In the genomic region with DNA sequence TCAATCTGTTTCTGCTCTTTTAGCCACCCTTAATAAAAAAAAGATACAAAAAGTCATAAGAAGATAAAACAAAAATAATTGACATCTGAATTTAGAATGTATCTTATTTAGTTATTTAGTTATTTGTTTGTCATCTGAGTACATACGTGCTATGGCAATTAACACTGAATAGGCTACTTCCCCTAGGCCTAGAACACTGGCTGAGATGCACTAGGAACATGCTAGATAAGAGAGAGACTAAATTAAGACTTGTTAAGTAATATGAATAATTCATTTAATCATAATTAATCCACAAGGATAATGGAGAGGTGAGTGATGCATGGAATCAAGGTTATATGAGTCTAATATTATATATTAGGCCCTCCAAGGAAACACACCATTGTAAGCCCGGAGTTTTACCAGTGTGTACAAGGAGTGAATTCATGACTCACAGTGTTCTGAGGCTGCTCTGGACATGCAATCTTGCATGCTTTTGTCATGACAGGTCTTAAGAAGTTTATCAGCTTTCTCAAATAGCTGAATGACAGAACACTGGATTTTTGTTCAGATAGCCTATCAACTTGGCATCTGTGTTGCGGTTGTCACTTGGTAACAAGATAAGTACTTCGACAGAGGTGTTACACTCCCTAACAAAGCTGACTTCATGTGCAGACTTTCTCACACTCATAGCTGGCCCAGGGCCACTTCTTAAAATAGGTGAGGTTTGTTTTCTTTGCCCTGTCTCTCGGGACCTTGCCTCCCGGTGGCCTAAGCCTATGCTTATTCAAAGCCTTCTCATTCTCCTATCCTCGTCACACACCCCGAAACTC, we compare ENCODE assay signal across 9 cellular contexts. TPM values are rescaled to one million over a fixed set of nuclear protein-coding genes. Genes with fewer than 3 reads are reported as not detected.
DNase-seq lines count a peak whose midpoint lies in the region; ATAC-seq and TF ChIP-seq lines count a peak whose summit lies in the region.
"Had no signal": no experiment of that assay in that cellular context is flagged by ENCODE, and none has a peak within 500 bp of the region (broad histone marks: within the 10 kb centered on the region; RNA-seq: fewer than 3 reads in every experiment).

No MANE protein-coding gene starts in this region.

- TF ChIP-seq CTCF in fibroblast of pulmonary artery (IDR thresholded peaks at IDR 0.05; ENCODE audit: low read length, missing control alignments) (no peak), progenitor cell of endocrine pancreas (IDR thresholded peaks at IDR 0.05; ENCODE audit: unreplicated experiment) (no peak), GM10248 (IDR thresholded peaks at IDR 0.05; ENCODE audit: control extremely low read depth, extremely low read depth, low read depth, missing control alignments) (no peak), vagina (IDR thresholded peaks at IDR 0.05) (no peak)

- no peaks in the 10 kb centered on the region for H3K36me3 Mint-ChIP-seq in progenitor cell of endocrine pancreas (ENCODE audit: insufficient read depth)

- H3K4me1 ChIP-seq in vagina: no peaks in the 10 kb centered on the region

- ATAC-seq in GM18519 (IDR thresholded peaks at IDR 0.05; ENCODE audit: low FRiP score, unreplicated experiment) (no peak), GM21515 (IDR thresholded peaks at IDR 0.05; ENCODE audit: unreplicated experiment) (no peak)

- intact Hi-C loops in vagina (cut with DNase I): no loop called here

- DNase-seq in GM03348 (ENCODE audit: low spot score) (peak; percentile 62), RKO (ENCODE audit: low spot score) (peak; percentile 65), fibroblast of pulmonary artery (ENCODE audit: low read depth) (peak; percentile 91), progenitor cell of endocrine pancreas (ENCODE audit: low spot score, unreplicated experiment) (no peak), GM10248 (ENCODE audit: extremely low spot score) (no peak), vagina (ENCODE audit: extremely low spot score in 2 of 2) (no peak)
- DNase-seq: activated T-cell treated with anti-CD3 and anti-CD28 coated beads, Interleukin-2, amount 50 U/mL, for 24 hours had no signal

- H3K27ac Mint-ChIP-seq in progenitor cell of endocrine pancreas: peak overlapping the region; percentile 89
- H3K27ac Mint-ChIP-seq: activated T-cell treated with anti-CD3 and anti-CD28 coated beads, Interleukin-2, amount 50 U/mL, for 24 hours had no signal

- H3K4me1 Mint-ChIP-seq in progenitor cell of endocrine pancreas (ENCODE audit: low read depth): peaks cover 12% of the 10 kb centered on the region

- CTCF ChIA-PET in GM10248 (lab: Yijun Ruan, JAX): no interaction called here

- peaks cover 3% of the 10 kb centered on the region for H3K27me3 Mint-ChIP-seq in progenitor cell of endocrine pancreas

- TF ChIP-seq POLR2A in vagina (IDR thresholded peaks at IDR 0.05): no peak

- H3K4me3 ChIP-seq in fibroblast of pulmonary artery (replicated peaks; ENCODE audit: low read depth, low read length): no peak overlapping the region
- no peak overlapping the region for H3K4me3 ChIP-seq in vagina

- H3K4me3 Mint-ChIP-seq in progenitor cell of endocrine pancreas (ENCODE audit: low read depth): no peak overlapping the region
- H3K4me3 Mint-ChIP-seq: activated T-cell treated with anti-CD3 and anti-CD28 coated beads, Interleukin-2, amount 50 U/mL, for 24 hours had no signal

- no peaks in the 10 kb centered on the region for H3K9me3 ChIP-seq in vagina

- no peaks in the 10 kb centered on the region for H3K9me3 Mint-ChIP-seq in progenitor cell of endocrine pancreas (ENCODE audit: low read depth)
- H3K9me3 Mint-ChIP-seq: activated T-cell treated with anti-CD3 and anti-CD28 coated beads, Interleukin-2, amount 50 U/mL, for 24 hours had no signal

- POLR2A ChIA-PET in GM10248 (lab: Yijun Ruan, JAX): no interaction called here

- no peaks in the 10 kb centered on the region for H3K27me3 ChIP-seq in vagina

- H3K36me3 ChIP-seq in vagina: no peaks in the 10 kb centered on the region

- H3K27ac ChIP-seq in vagina: no peak overlapping the region

RNA-seq across cellular contexts. Expression of gene SERPINB2, which starts 5.0 kb away (rescaled TPM):
- total RNA-seq in progenitor cell of endocrine pancreas: not detected in 2 replicates
- total RNA-seq in vagina: 25.5 TPM

RNA-seq across cellular contexts. Expression of gene SERPINB10, which starts 25.2 kb away (rescaled TPM):
- total RNA-seq in progenitor cell of endocrine pancreas: not detected in 2 replicates
- total RNA-seq in vagina: 0.98 TPM

Comparison
In these comparisons a context has a peak if more than half of its experiments do, and no peak if none do; other contexts are left out.
1. DNase-seq: peak in GM03348 (single experiment), RKO (single experiment) and fibroblast of pulmonary artery (single experiment); none in progenitor cell of endocrine pancreas (single experiment), GM10248 (single experiment) and vagina (0 of 2).
2. RNA of gene SERPINB2, which starts 5.0 kb away (total RNA-seq): 25.5 TPM in vagina (single experiment); not detected in progenitor cell of endocrine pancreas; every median in the first group is over 10 times any median in the second.